Comparison of ENCODE assay signal across 21 cellular contexts in the genomic region with DNA sequence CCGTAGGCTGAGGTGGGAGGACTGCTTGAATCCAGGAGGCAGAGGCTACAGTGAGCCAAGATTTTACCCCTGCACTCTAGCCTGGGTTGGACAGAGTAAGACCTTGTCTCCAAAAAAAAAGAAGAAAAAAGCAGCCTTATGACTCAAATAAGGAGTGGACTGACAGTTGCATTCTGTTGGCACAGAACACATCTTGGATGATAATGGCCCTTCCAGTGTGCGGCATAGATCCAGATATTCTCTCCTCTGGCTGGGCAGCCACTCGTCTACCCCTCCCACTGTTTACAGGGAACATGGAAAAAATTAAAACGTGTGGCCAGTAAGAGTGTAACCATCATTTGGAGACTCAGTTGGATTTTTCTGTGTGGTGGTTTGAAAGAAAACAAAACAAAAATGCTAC.
"Had no signal": no experiment of that assay in that cellular context is flagged by ENCODE, and none has a peak within 500 bp of the region (broad histone marks: within the 10 kb centered on the region; RNA-seq: fewer than 3 reads in every experiment).

No MANE protein-coding gene starts in this region.

- FAIRE-seq: pancreas had no signal

- H3K27ac Mint-ChIP-seq: natural killer cell treated with Interleukin-12 subunit alpha and Interleukin-12 subunit beta and Interleukin-15 and Interleukin-18, amount 100 ng/mL, for 72 hours; neural progenitor cell had no signal

- H2AFZ ChIP-seq: neural progenitor cell had no signal

- H3K4me1 ChIP-seq: foreskin keratinocyte, neural progenitor cell, pancreas, prostate gland, stomach, transverse colon had no signal

- H3K9ac ChIP-seq: neural progenitor cell had no signal

- H3K9me3 Mint-ChIP-seq: effector memory CD8-positive, alpha-beta T cell; natural killer cell treated with Interleukin-12 subunit alpha and Interleukin-12 subunit beta and Interleukin-15 and Interleukin-18, amount 100 ng/mL, for 72 hours had no signal

- H3K4me3 ChIP-seq: lung, neural progenitor cell, pancreas, prostate gland, sigmoid colon, skin epidermis, stomach, thoracic aorta, transverse colon had no signal

- H3K36me3 ChIP-seq: neural progenitor cell, pancreas, prostate gland, sigmoid colon, thoracic aorta, transverse colon had no signal

- H3K9me3 ChIP-seq: pancreas, prostate gland, sigmoid colon, stomach, thoracic aorta, transverse colon had no signal

- H3K4me3 Mint-ChIP-seq: effector memory CD8-positive, alpha-beta T cell; natural killer cell treated with Interleukin-12 subunit alpha and Interleukin-12 subunit beta and Interleukin-15 and Interleukin-18, amount 100 ng/mL, for 72 hours; neural progenitor cell had no signal

- H3K27me3 Mint-ChIP-seq: effector memory CD8-positive, alpha-beta T cell; natural killer cell treated with Interleukin-12 subunit alpha and Interleukin-12 subunit beta and Interleukin-15 and Interleukin-18, amount 100 ng/mL, for 72 hours had no signal

- DNase-seq: effector memory CD8-positive, alpha-beta T cell; erythroblast; foreskin keratinocyte; hippocampal formation; left colon; left ventricle myocardium superior; mesenchymal stem cell; midbrain; nucleus accumbens; pancreas; sigmoid colon; stimulated activated naive CD4-positive, alpha-beta T cell; stomach; substantia nigra; transverse colon had no signal

- H3K4me2 ChIP-seq: neural progenitor cell had no signal

- H3K27me3 ChIP-seq: foreskin keratinocyte, neural progenitor cell, pancreas, sigmoid colon, stomach, transverse colon had no signal

- ATAC-seq: effector memory CD8-positive, alpha-beta T cell; foreskin keratinocyte; left ventricle myocardium superior; natural killer cell treated with Interleukin-12 subunit alpha and Interleukin-12 subunit beta and Interleukin-15 and Interleukin-18, amount 100 ng/mL, for 72 hours; pancreas had no signal

- H3K27ac ChIP-seq: foreskin keratinocyte, neural progenitor cell, pancreas, prostate gland, sigmoid colon, skin epidermis, stomach, thoracic aorta, transverse colon had no signal
